Comparison of ENCODE assay signal across 9 cellular contexts in the genomic region with DNA sequence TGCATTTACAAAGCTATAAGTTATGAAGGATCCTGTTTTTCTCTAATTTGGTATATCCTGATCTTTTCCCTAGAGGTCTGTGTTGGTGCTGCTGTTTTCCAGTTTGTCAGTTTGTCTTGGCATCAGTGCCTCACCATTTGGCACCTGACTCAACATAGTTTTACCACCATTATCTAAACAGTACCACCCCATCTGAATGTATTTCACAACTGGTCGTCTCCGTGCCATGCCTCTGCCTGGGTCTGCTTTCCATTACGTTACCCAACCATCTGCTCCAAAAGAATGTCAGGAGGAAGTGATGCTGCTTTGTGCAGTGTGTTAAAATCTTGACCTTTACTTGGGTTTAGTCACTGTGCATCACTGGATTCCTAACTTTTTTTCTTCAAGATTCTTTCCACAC.
A peak's percentile ranks its signal among the peaks of the same experiment; 100 is the strongest.
DNase-seq lines count a peak whose midpoint lies in the region; ATAC-seq lines count a peak whose summit lies in the region.
"Had no signal": no experiment of that assay in that cellular context is flagged by ENCODE, and none has a peak within 500 bp of the region (broad histone marks: within the 10 kb centered on the region; RNA-seq: fewer than 3 reads in every experiment).

No MANE protein-coding gene starts in this region.

- in situ Hi-C loops in SK-MEL-5 (cut with HindIII; ENCODE audit: low pct_unique_long_range_greater_than_20kb, low sequenced_read_pairs): no loop called here

- DNase-seq in GM03348 (ENCODE audit: low spot score): peak; percentile 86
- DNase-seq in SK-MEL-5 (ENCODE audit: low read depth, low spot score): peak; percentile 40
- DNase-seq in fibroblast of the conjunctiva (ENCODE audit: low read depth): peak; percentile 97
- DNase-seq in sciatic nerve (ENCODE audit: low spot score): no peak
- DNase-seq in HK-2 (ENCODE audit: unreplicated experiment): no peak
- DNase-seq in activated effector memory CD4-positive, alpha-beta T cell treated with Interleukin-2 at 50 U/mL for 16 hours: no peak
- no peak for DNase-seq in SIG-M5 treated with dmso at 0.1 percent for 504 hours (lab: John Stamatoyannopoulos, UW; ENCODE audit: unreplicated experiment)
- no peak for DNase-seq in activated CD4-positive, alpha-beta T cell treated with anti-CD3 and anti-CD28 coated beads for 48 hours
- DNase-seq: NCI-H1105 had no signal

- peak; percentile 57 for ATAC-seq in sciatic nerve

- intact Hi-C loops in sciatic nerve (cut with DNase I): no loop called here

Comparison
In these comparisons a context has a peak if more than half of its experiments do, and no peak if none do; other contexts are left out.
1. DNase-seq: peak in GM03348 (single experiment), SK-MEL-5 (single experiment) and fibroblast of the conjunctiva (single experiment); none in sciatic nerve (single experiment), HK-2 (single experiment), activated effector memory CD4-positive, alpha-beta T cell treated with Interleukin-2 at 50 U/mL for 16 hours (single experiment), SIG-M5 treated with dmso at 0.1 percent for 504 hours (single experiment) and activated CD4-positive, alpha-beta T cell treated with anti-CD3 and anti-CD28 coated beads for 48 hours (single experiment).